27 cellular contexts compared by ENCODE assay signal in genomic region chr11:109877043-109877442, GRCh38.
"Had no signal": no experiment of that assay in that cellular context is flagged by ENCODE, and none has a peak within 500 bp of the region (broad histone marks: within the 10 kb centered on the region; RNA-seq: fewer than 3 reads in every experiment).

No MANE protein-coding gene starts in this region.

- H3K9me3 Mint-ChIP-seq: activated CD4-positive, alpha-beta memory T cell treated with anti-CD3 and anti-CD28 coated beads for 36 hours; activated naive CD4-positive, alpha-beta T cell treated with anti-CD3 and anti-CD28 coated beads, Interleukin-2, amount 10 ng/mL, durations not matched to agents 7 days and 5 days; activated naive CD8-positive, alpha-beta T cell treated with anti-CD3 and anti-CD28 coated beads, Interleukin-2, amount 50 U/mL, for 24 hours; activated T-helper 1 cell treated with anti-CD3 and anti-CD28 coated beads, Interleukin-12 subunit alpha, Interleukin-12 subunit beta, Interleukin-2, Interleukin-4 antibody, amounts not matched to agents 30 ng/mL and 10 ng/mL and 1 ng/mL, durations not matched to agents 14 hours and 24 hours and 36 hours had no signal

- FAIRE-seq: TTC549 had no signal

- ATAC-seq: activated CD4-positive, CD25-positive, alpha-beta regulatory T cell treated with anti-CD3 and anti-CD28 coated beads, Interleukin-2, amount 50 U/mL, for 24 hours; activated naive CD8-positive, alpha-beta T cell treated with anti-CD3 and anti-CD28 coated beads, Interleukin-2, amount 50 U/mL, for 24 hours; activated T-cell treated with anti-CD3 and anti-CD28 coated beads, Interleukin-2, amount 50 U/mL, for 4 hours; WTC11 had no signal

- H3K27ac Mint-ChIP-seq: activated CD4-positive, alpha-beta memory T cell treated with anti-CD3 and anti-CD28 coated beads for 36 hours; activated naive CD4-positive, alpha-beta T cell treated with anti-CD3 and anti-CD28 coated beads, Interleukin-2, amount 10 ng/mL, durations not matched to agents 7 days and 5 days; activated naive CD8-positive, alpha-beta T cell; activated naive CD8-positive, alpha-beta T cell treated with anti-CD3 and anti-CD28 coated beads, Interleukin-2, amount 50 U/mL, for 24 hours; activated T-helper 1 cell treated with anti-CD3 and anti-CD28 coated beads, Interleukin-12 subunit alpha, Interleukin-12 subunit beta, Interleukin-2, Interleukin-4 antibody, amounts not matched to agents 30 ng/mL and 10 ng/mL and 1 ng/mL, durations not matched to agents 14 hours and 24 hours and 36 hours; brain; T-helper 1 cell treated with Interleukin-12 subunit alpha and Interleukin-12 subunit beta and Interleukin-4 antibody, amounts not matched to agents 30 μg/mL and 1 μg/mL, for 36 hours; T-helper 2 cell treated with Interferon-gamma antibody and Interleukin-4, amounts not matched to agents 5 μg/mL and 100 μg/mL, for 36 hours; WTC11 had no signal

- DNase-seq: activated CD4-positive, alpha-beta memory T cell treated with anti-CD3 and anti-CD28 coated beads for 36 hours; activated CD4-positive, alpha-beta T cell treated with anti-CD3 and anti-CD28 coated beads for 4 hours; activated CD4-positive, alpha-beta T cell treated with anti-CD3 and anti-CD28 coated beads, Interleukin-2, amount 50 U/mL, for 1 hour; activated CD8-positive, alpha-beta memory T cell treated with anti-CD3 and anti-CD28 coated beads, Interleukin-2, amount 50 U/mL, for 4 hours; activated naive CD4-positive, alpha-beta T cell treated with anti-CD3 and anti-CD28 coated beads, Interleukin-2, amount 10 ng/mL, durations not matched to agents 7 days and 5 days; activated naive CD8-positive, alpha-beta T cell treated with anti-CD3 and anti-CD28 coated beads, Interleukin-2, amount 50 U/mL, for 24 hours; activated T-cell treated with anti-CD3 and anti-CD28 coated beads for 4 hours; activated T-cell treated with anti-CD3 and anti-CD28 coated beads, Interleukin-2, amount 50 U/mL, for 4 hours; anterior cingulate cortex; caudate nucleus; cerebellar nuclear complex; NCI-H1105; NCI-H1417 treated with DMSO at 0.1 percent for 48 hours; NCI-H187 treated with DMSO at 0.1 percent for 48 hours; NCI-H345; NCI-H524 treated with DMSO at 0.1 percent for 48 hours; NCI-H748 treated with DMSO at 0.1 percent for 48 hours; NK-92 treated with Interleukin-12 subunit alpha and Interleukin-12 subunit beta, amount 100 ng/mL, for 24 hours; Right ventricle myocardium superior had no signal

- H3K4me1 Mint-ChIP-seq: activated naive CD4-positive, alpha-beta T cell treated with anti-CD3 and anti-CD28 coated beads, Interleukin-2, amount 10 ng/mL, durations not matched to agents 7 days and 5 days; activated naive CD8-positive, alpha-beta T cell treated with anti-CD3 and anti-CD28 coated beads, Interleukin-2, amount 50 U/mL, for 24 hours; brain; WTC11 had no signal

- H3K27me3 Mint-ChIP-seq: activated CD4-positive, alpha-beta memory T cell treated with anti-CD3 and anti-CD28 coated beads for 36 hours; activated naive CD4-positive, alpha-beta T cell treated with anti-CD3 and anti-CD28 coated beads, Interleukin-2, amount 10 ng/mL, durations not matched to agents 7 days and 5 days; activated naive CD8-positive, alpha-beta T cell treated with anti-CD3 and anti-CD28 coated beads, Interleukin-2, amount 50 U/mL, for 24 hours had no signal

- H3K36me3 Mint-ChIP-seq: activated CD4-positive, alpha-beta memory T cell treated with anti-CD3 and anti-CD28 coated beads for 36 hours; activated naive CD4-positive, alpha-beta T cell treated with anti-CD3 and anti-CD28 coated beads, Interleukin-2, amount 10 ng/mL, durations not matched to agents 7 days and 5 days; activated naive CD8-positive, alpha-beta T cell; brain; WTC11 had no signal

- H3K4me3 Mint-ChIP-seq: activated CD4-positive, alpha-beta memory T cell treated with anti-CD3 and anti-CD28 coated beads for 36 hours; activated naive CD4-positive, alpha-beta T cell treated with anti-CD3 and anti-CD28 coated beads, Interleukin-2, amount 10 ng/mL, durations not matched to agents 7 days and 5 days; activated naive CD8-positive, alpha-beta T cell; activated naive CD8-positive, alpha-beta T cell treated with anti-CD3 and anti-CD28 coated beads, Interleukin-2, amount 50 U/mL, for 24 hours; activated T-cell treated with anti-CD3 and anti-CD28 coated beads, Interleukin-2, amount 50 U/mL, for 4 hours; activated T-helper 1 cell treated with anti-CD3 and anti-CD28 coated beads, Interleukin-12 subunit alpha, Interleukin-12 subunit beta, Interleukin-2, Interleukin-4 antibody, amounts not matched to agents 30 ng/mL and 10 ng/mL and 1 ng/mL, durations not matched to agents 14 hours and 24 hours and 36 hours; brain; T-helper 1 cell treated with Interleukin-12 subunit alpha and Interleukin-12 subunit beta and Interleukin-4 antibody, amounts not matched to agents 30 μg/mL and 1 μg/mL, for 36 hours; T-helper 2 cell treated with Interferon-gamma antibody and Interleukin-4, amounts not matched to agents 5 μg/mL and 100 μg/mL, for 36 hours; WTC11 had no signal
